Comparison of ENCODE assay signal across 8 cellular contexts in genomic region chr18:12317664-12318333, GRCh38. TPM values are rescaled to one million over a fixed set of nuclear protein-coding genes. Genes with fewer than 3 reads are reported as not detected.
A peak's percentile ranks its signal among the peaks of the same experiment; 100 is the strongest.
DNase-seq lines count a peak whose midpoint lies in the region; FAIRE-seq and TF ChIP-seq lines count a peak whose summit lies in the region.

No MANE protein-coding gene starts in this region.

- no peak for FAIRE-seq in kidney (lab: Jason Lieb, UNC)

- H3K27ac Mint-ChIP-seq in osteocyte (ENCODE audit: unreplicated experiment), result peak overlapping the region; percentile 68

- H3K36me3 ChIP-seq in Peyer's patch (peaks cover 0 to 20% (median 0%) of the 10 kb centered on the region in 3 donors), kidney (ENCODE audit: control insufficient read depth in 1 of 2, insufficient read depth in 2 of 2, low read length in 2 of 2) (peaks cover 3 to 11% of the 10 kb centered on the region in 2 donors)

- TF ChIP-seq POLR2A in Peyer's patch (IDR thresholded peaks at IDR 0.05), result no peak

- H3K4me3 Mint-ChIP-seq in osteocyte (ENCODE audit: unreplicated experiment), result no peak overlapping the region

- H3K4me3 ChIP-seq in Peyer's patch (no peak overlapping the region), fibroblast of the aortic adventitia (ENCODE audit: low read depth, low read length) (no peak overlapping the region), kidney (ENCODE audit: low read length in 2 of 2) (no peak overlapping the region)

- no peaks in the 10 kb centered on the region for H3K27me3 ChIP-seq in Peyer's patch

- DNase-seq in GF-D8 (lab: John Stamatoyannopoulos, UW) (peak; percentile 50), Peyer's patch (peak in 1 of 3 donors; percentile 40), fibroblast of the aortic adventitia (ENCODE audit: low read depth) (peak; percentile 74), osteocyte (ENCODE audit: extremely low spot score, unreplicated experiment) (no peak), NCI-H748 (lab: John Stamatoyannopoulos, UW; ENCODE audit: unreplicated experiment) (no peak), kidney (no peak), NCI-H2196 (lab: John Stamatoyannopoulos, UW; ENCODE audit: unreplicated experiment) (no peak), retina (no peak)

- H3K4me1 ChIP-seq in Peyer's patch, result peaks cover 0 to 42% (median 0%) of the 10 kb centered on the region in 4 donors
- H3K4me1 ChIP-seq in kidney (ENCODE audit: control insufficient read depth in 1 of 2, insufficient read depth in 1 of 2, low read depth in 1 of 2, low read length in 2 of 2), result no peaks in the 10 kb centered on the region

- H3K9ac ChIP-seq in kidney (ENCODE audit: low read length in 2 of 2), result no peak overlapping the region

- peaks cover 60% of the 10 kb centered on the region for H3K4me1 Mint-ChIP-seq in osteocyte (ENCODE audit: unreplicated experiment)

- TF ChIP-seq CTCF in Peyer's patch (IDR thresholded peaks at IDR 0.05) (no peak), fibroblast of the aortic adventitia (IDR thresholded peaks at IDR 0.05; ENCODE audit: insufficient read depth, low read length) (no peak), osteocyte (IDR thresholded peaks at IDR 0.05) (no peak), kidney (IDR thresholded peaks at IDR 0.05; ENCODE audit: borderline replicate concordance, extremely low read depth, insufficient read depth) (no peak)

- no peaks in the 10 kb centered on the region for H3K27me3 Mint-ChIP-seq in osteocyte (ENCODE audit: unreplicated experiment)

- no peaks in the 10 kb centered on the region for H3K9me3 Mint-ChIP-seq in osteocyte (ENCODE audit: unreplicated experiment)

- H3K27ac ChIP-seq in Peyer's patch (peak overlapping the region in 3 of 4 donors; percentile 46 to 70 (median 55)), kidney (ENCODE audit: low read depth in 2 of 2, low read length in 2 of 2) (no peak overlapping the region)

- no peaks in the 10 kb centered on the region for H3K9me3 ChIP-seq in Peyer's patch
- H3K9me3 ChIP-seq in kidney (ENCODE audit: control insufficient read depth in 1 of 2, low read length in 2 of 2), result no peaks in the 10 kb centered on the region

- peaks cover 32% of the 10 kb centered on the region for H3K36me3 Mint-ChIP-seq in osteocyte (ENCODE audit: unreplicated experiment)

- intact Hi-C loops in kidney (cut with DNase I), result no loop called here

RNA-seq across cellular contexts. Expression of gene TUBB6, which starts 9.8 kb away (rescaled TPM):
- total RNA-seq in Peyer's patch (100 to 1,000 TPM in 1 of 4 donors, 10 to 100 TPM in 3; 20.7 to 111 (median 50.5) TPM), fibroblast of the aortic adventitia (ENCODE audit: low replicate concordance) (75.6 and 358 TPM in 2 replicates), osteocyte (116 and 118 TPM in 2 replicates), kidney (98.9 TPM)
- 25.9 TPM for polyA plus RNA-seq in kidney (ENCODE audit: insufficient read depth, low read depth, low replicate concordance)

RNA-seq across cellular contexts. Expression of gene AFG3L2, which starts 59.2 kb away (rescaled TPM):
- total RNA-seq in Peyer's patch (100 to 1,000 TPM in 2 of 4 donors, 10 to 100 TPM in 2; 47.9 to 111 (median 94.8) TPM), fibroblast of the aortic adventitia (ENCODE audit: low replicate concordance) (37.3 and 164 TPM in 2 replicates), osteocyte (44.4 TPM in 2 replicates), kidney (55.9 TPM)
- polyA plus RNA-seq in kidney (ENCODE audit: insufficient read depth, low read depth, low replicate concordance), result 62.7 TPM

Comparison
In these comparisons a context has a peak if more than half of its experiments do, and no peak if none do; other contexts are left out.
1. DNase-seq: peak in GF-D8 (single experiment) and fibroblast of the aortic adventitia (single experiment); none in osteocyte (single experiment), NCI-H748 (single experiment), kidney (single experiment), NCI-H2196 (single experiment) and retina (single experiment).
2. H3K27ac ChIP-seq: peak in Peyer's patch (3 of 4); none in kidney (0 of 2).